In the genomic region with DNA sequence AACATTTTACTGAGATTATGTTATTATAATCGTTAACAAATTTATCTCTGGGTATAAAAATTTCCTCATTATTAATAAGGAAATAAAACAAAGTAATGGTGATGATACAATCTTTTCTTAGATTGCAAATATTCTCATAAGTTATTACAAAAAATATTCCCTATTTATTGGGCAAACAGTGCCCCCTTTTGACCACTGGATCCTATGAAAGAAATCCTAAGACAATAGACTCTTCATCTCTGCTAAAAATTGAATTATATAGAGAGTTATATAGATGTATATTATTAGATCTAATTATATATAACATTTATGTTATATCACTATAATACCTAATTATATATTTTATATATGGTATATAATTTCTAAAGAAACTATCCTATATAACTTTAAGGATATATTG, we compare ENCODE assay signal across 10 cellular contexts.
DNase-seq lines count a peak whose midpoint lies in the region; ATAC-seq, FAIRE-seq and TF ChIP-seq lines count a peak whose summit lies in the region.
"Had no signal": no experiment of that assay in that cellular context is flagged by ENCODE, and none has a peak within 500 bp of the region (broad histone marks: within the 10 kb centered on the region; RNA-seq: fewer than 3 reads in every experiment).

No MANE protein-coding gene starts in this region.

- no peaks in the 10 kb centered on the region for H3K27me3 Mint-ChIP-seq in CD4-positive, CD25-positive, alpha-beta regulatory T cell
- H3K27me3 Mint-ChIP-seq: T-helper 17 cell had no signal

- H3K9me3 Mint-ChIP-seq in CD4-positive, CD25-positive, alpha-beta regulatory T cell = no peaks in the 10 kb centered on the region

- peaks cover 6% of the 10 kb centered on the region for H3K36me3 ChIP-seq in CD4-positive, CD25-positive, alpha-beta regulatory T cell (ENCODE audit: control insufficient read depth, insufficient read depth, low read length)
- peaks cover 0 to 4% of the 10 kb centered on the region in 2 experiments; a peak in 1 of 3 replicates for H3K36me3 ChIP-seq in HEK293 (ENCODE audit: control insufficient read depth in 2 of 2, insufficient read depth in 1 of 2, low read length in 2 of 2)

- no peak overlapping the region for H3K4me3 Mint-ChIP-seq in CD4-positive, CD25-positive, alpha-beta regulatory T cell
- H3K4me3 Mint-ChIP-seq: T-helper 17 cell had no signal

- H3K36me3 Mint-ChIP-seq in CD4-positive, CD25-positive, alpha-beta regulatory T cell = peaks cover 18% of the 10 kb centered on the region

- H3K27me3 ChIP-seq in CD4-positive, CD25-positive, alpha-beta regulatory T cell (ENCODE audit: control insufficient read depth, insufficient read depth, low read length) = no peaks in the 10 kb centered on the region

- H3K27ac ChIP-seq in CD4-positive, CD25-positive, alpha-beta regulatory T cell (ENCODE audit: insufficient read depth, low read length, poor library complexity, severe bottlenecking) = no peak overlapping the region
- H3K27ac ChIP-seq in HEK293 (ENCODE audit: extremely low read depth, low read depth, low read length) = no peak overlapping the region

- peaks cover 0 to 12% (median 3%) of the 10 kb centered on the region in 4 donors for H3K4me1 Mint-ChIP-seq in CD4-positive, CD25-positive, alpha-beta regulatory T cell

- peak; percentile 96 for FAIRE-seq in TTC549 (lab: Jason Lieb, UNC)

- CTCF ChIA-PET in HEK293 (lab: Yijun Ruan, JAX) = interaction anchor here (0.7 to 2.5 kb wide), 5 partner anchors 14 to 652 kb away, joined by 3 to 8 read pairs (median 3); no protein-coding TSS in a partner anchor

- DNase-seq in CD4-positive, CD25-positive, alpha-beta regulatory T cell = peak in 2 of 3 donors; percentile 24 to 36
- DNase-seq in kidney glomerular epithelial cell (lab: John Stamatoyannopoulos, UW) (peak; percentile 8), NCI-H2171 treated with DMSO at 0.1 percent for 48 hours (lab: John Stamatoyannopoulos, UW) (no peak)
- no peak for DNase-seq in activated CD8-positive, alpha-beta memory T cell treated with anti-CD3 and anti-CD28 coated beads, Interleukin-2, amount 50 U/mL, for 48 hours
- DNase-seq: T-helper 17 cell had no signal

- H3K4me1 ChIP-seq in CD4-positive, CD25-positive, alpha-beta regulatory T cell (ENCODE audit: control insufficient read depth, insufficient read depth, low read length, poor library complexity, severe bottlenecking) = no peaks in the 10 kb centered on the region
- H3K4me1 ChIP-seq in HEK293 (ENCODE audit: control insufficient read depth, insufficient read depth, low read length) = peaks cover 9% of the 10 kb centered on the region; the same call in 1 of the 2 replicates

- POLR2A ChIA-PET in HEK293 (lab: Yijun Ruan, JAX) = no interaction called here

- no peak overlapping the region for H3K4me3 ChIP-seq in CD4-positive, CD25-positive, alpha-beta regulatory T cell (ENCODE audit: low read depth, low read length)
- H3K4me3 ChIP-seq in HEK293 (ENCODE audit: low read depth, low read length) = no peak overlapping the region
- H3K4me3 ChIP-seq: mucosa of descending colon had no signal

- ATAC-seq in CD4-positive, CD25-positive, alpha-beta regulatory T cell (ENCODE audit: low read depth in 2 of 2) = no peak
- ATAC-seq in HG03354 (IDR thresholded peaks at IDR 0.05; ENCODE audit: poor library complexity, severe bottlenecking, unreplicated experiment) = no peak
- ATAC-seq in HG02610 (IDR thresholded peaks at IDR 0.05; ENCODE audit: unreplicated experiment) = no peak
- ATAC-seq: mucosa of descending colon, T-helper 17 cell had no signal

- H3K27ac Mint-ChIP-seq in CD4-positive, CD25-positive, alpha-beta regulatory T cell = no peak overlapping the region
- H3K27ac Mint-ChIP-seq: T-helper 17 cell had no signal

- no peaks in the 10 kb centered on the region for H3K9me3 ChIP-seq in CD4-positive, CD25-positive, alpha-beta regulatory T cell (ENCODE audit: control insufficient read depth in 2 of 2, low read length in 2 of 2)
- no peaks in the 10 kb centered on the region for H3K9me3 ChIP-seq in HEK293 (ENCODE audit: control insufficient read depth, insufficient read depth, low read depth, low read length)
- H3K9me3 ChIP-seq: mucosa of descending colon had no signal

- no peak for TF ChIP-seq CTCF in HEK293 (tag by site-specific recombination; IDR thresholded peaks at IDR 0.05)

TF ChIP-seq in HEK293, 187 proteins besides CTCF, POLR2A, EP300 and RAD21:
- TF ChIP-seq OSR2 (tag by site-specific recombination; IDR thresholded peaks at IDR 0.05) (no peak), ZNF654 (tag by site-specific recombination; IDR thresholded peaks at IDR 0.05; ENCODE audit: low read depth) (peak; percentile 66), ZSCAN16 (tag by site-specific recombination; IDR thresholded peaks at IDR 0.05) (no peak)

Comparison
In these comparisons a context has a peak if more than half of its experiments do, and no peak if none do; other contexts are left out.
1. DNase-seq: peak in CD4-positive, CD25-positive, alpha-beta regulatory T cell (2 of 3) and kidney glomerular epithelial cell (single experiment); none in NCI-H2171 treated with DMSO at 0.1 percent for 48 hours (single experiment) and activated CD8-positive, alpha-beta memory T cell treated with anti-CD3 and anti-CD28 coated beads, Interleukin-2, amount 50 U/mL, for 48 hours (single experiment).